Comparison of ENCODE assay signal across 8 cellular contexts in genomic region chr3:115146418-115147328, GRCh38. TPM values are rescaled to one million over a fixed set of nuclear protein-coding genes. Genes with fewer than 3 reads are reported as not detected.
DNase-seq lines count a peak whose midpoint lies in the region; ATAC-seq lines count a peak whose summit lies in the region.

TSS of gene ZBTB20 (minus strand) at chr3:115147288.

- H3K9me3 ChIP-seq in endocrine pancreas (ENCODE audit: control insufficient read depth, low read length) (no peaks in the 10 kb centered on the region), mesodermal cell (ENCODE audit: control insufficient read depth, low read length) (no peaks in the 10 kb centered on the region)

- peaks cover 5% of the 10 kb centered on the region for H3K79me2 ChIP-seq in ACC112 (ENCODE audit: control insufficient read depth, insufficient read depth, low read length, unreplicated experiment)

- peak; percentile 94 for DNase-seq in NCI-H82 (lab: John Stamatoyannopoulos, UW)
- DNase-seq in activated CD8-positive, alpha-beta memory T cell treated with anti-CD3 and anti-CD28 coated beads, Interleukin-2, amount 10 ng/mL, durations not matched to agents 7 days and 5 days = peak; percentile 84
- peak; percentile 24 to 48 for DNase-seq in stimulated activated CD8-positive, alpha-beta memory T cell treated with anti-CD3 and anti-CD28 coated beads, Interleukin-2, amount 100 ng/mL, for 1 hour (ENCODE audit: low read depth in 2 of 2)

- H3K27me3 Mint-ChIP-seq in activated CD8-positive, alpha-beta memory T cell treated with anti-CD3 and anti-CD28 coated beads, Interleukin-2, amount 10 ng/mL, durations not matched to agents 7 days and 5 days = no peaks in the 10 kb centered on the region

- CTCF ChIA-PET in activated CD8-positive, alpha-beta memory T cell treated with anti-CD3 and anti-CD28 coated beads, Interleukin-2, amount 10 ng/mL, durations not matched to agents 7 days and 5 days (lab: Charles Lee) = interaction anchor here (1.3 to 5.1 kb wide), 3 partner anchors 17 to 46 kb away, joined by 4 to 30 read pairs (median 5); no protein-coding TSS in a partner anchor

- H3K27ac ChIP-seq in ACC112 (ENCODE audit: low read depth, low read length) (peak within 1 kb of the TSS; percentile 92), mesodermal cell (ENCODE audit: low read depth, low read length, severe bottlenecking) (peak within 1 kb of the TSS; percentile 93)

- H3K9ac ChIP-seq in endocrine pancreas (ENCODE audit: control insufficient read depth, insufficient read depth, low read length) = peak within 1 kb of the TSS; percentile 93

- WGBS in mesodermal cell (ENCODE audit: insufficient coverage in 2 of 2), 2 experiments = 0% methylated on average over 23 of the region's 72 CpGs

- peak within 1 kb of the TSS; percentile 97 for H3K27ac Mint-ChIP-seq in activated CD8-positive, alpha-beta memory T cell treated with anti-CD3 and anti-CD28 coated beads, Interleukin-2, amount 10 ng/mL, durations not matched to agents 7 days and 5 days

- H3K9me3 Mint-ChIP-seq in activated CD8-positive, alpha-beta memory T cell treated with anti-CD3 and anti-CD28 coated beads, Interleukin-2, amount 10 ng/mL, durations not matched to agents 7 days and 5 days (ENCODE audit: low read depth) = no peaks in the 10 kb centered on the region

- H3K4me1 Mint-ChIP-seq in activated CD8-positive, alpha-beta memory T cell treated with anti-CD3 and anti-CD28 coated beads, Interleukin-2, amount 10 ng/mL, durations not matched to agents 7 days and 5 days = peaks cover 23% of the 10 kb centered on the region

- peak within 1 kb of the TSS; percentile 84 for H2AFZ ChIP-seq in ACC112 (ENCODE audit: low read length, unreplicated experiment)

- H3K36me3 ChIP-seq in ACC112 (ENCODE audit: insufficient read depth, low read length) = no peaks in the 10 kb centered on the region
- H3K36me3 ChIP-seq in endocrine pancreas (ENCODE audit: control insufficient read depth, insufficient read depth, low read length) = no peaks in the 10 kb centered on the region
- H3K36me3 ChIP-seq in mesodermal cell (ENCODE audit: control insufficient read depth, insufficient read depth, low read length) = no peaks in the 10 kb centered on the region

- H3K36me3 Mint-ChIP-seq in activated CD8-positive, alpha-beta memory T cell treated with anti-CD3 and anti-CD28 coated beads, Interleukin-2, amount 10 ng/mL, durations not matched to agents 7 days and 5 days = peaks cover 5% of the 10 kb centered on the region

- peak within 1 kb of the TSS; percentile 90 for H3K4me3 Mint-ChIP-seq in activated CD8-positive, alpha-beta memory T cell treated with anti-CD3 and anti-CD28 coated beads, Interleukin-2, amount 10 ng/mL, durations not matched to agents 7 days and 5 days

- H3K4me1 ChIP-seq in ACC112 (ENCODE audit: control insufficient read depth, insufficient read depth, low read length, unreplicated experiment) = peaks cover 17% of the 10 kb centered on the region
- peaks cover 6% of the 10 kb centered on the region for H3K4me1 ChIP-seq in endocrine pancreas (ENCODE audit: control insufficient read depth, insufficient read depth, low read length)
- peaks cover 3% of the 10 kb centered on the region for H3K4me1 ChIP-seq in mesodermal cell (ENCODE audit: control insufficient read depth, insufficient read depth, low read length, poor library complexity, severe bottlenecking)

- H3K27me3 ChIP-seq in ACC112 (ENCODE audit: insufficient read depth, low read length) (no peaks in the 10 kb centered on the region), endocrine pancreas (ENCODE audit: control insufficient read depth, insufficient read depth, low read length) (no peaks in the 10 kb centered on the region)

- ATAC-seq in GM18873 (IDR thresholded peaks at IDR 0.05; ENCODE audit: low FRiP score, unreplicated experiment) (peak; percentile 5), HG03159 (IDR thresholded peaks at IDR 0.05; ENCODE audit: unreplicated experiment) (peak; percentile 27)
- peak; percentile 20 for ATAC-seq in activated CD8-positive, alpha-beta memory T cell treated with anti-CD3 and anti-CD28 coated beads, Interleukin-2, amount 10 ng/mL, durations not matched to agents 7 days and 5 days

- H3K4me3 ChIP-seq in ACC112 (ENCODE audit: low read depth, low read length) (peak within 1 kb of the TSS; percentile 95), endocrine pancreas (ENCODE audit: control insufficient read depth, insufficient read depth, low read length) (peak within 1 kb of the TSS; percentile 70), mesodermal cell (ENCODE audit: extremely low read depth, insufficient read depth, low read length, poor library complexity, severe bottlenecking) (peak within 1 kb of the TSS; percentile 74)

RNA-seq across cellular contexts. Expression of gene ZBTB20, which starts in this region (rescaled TPM):
- total RNA-seq in activated CD8-positive, alpha-beta memory T cell treated with anti-CD3 and anti-CD28 coated beads, Interleukin-2, amount 10 ng/mL, durations not matched to agents 7 days and 5 days = 10 to 100 TPM in 1 of 2 experiments, 1 to 10 TPM in 1; 5.6 to 10.2 TPM
- polyA plus RNA-seq in mesodermal cell (2013, experiment 1 of 2) = 1.8 TPM
- 1.1 TPM for polyA plus RNA-seq in mesodermal cell (2013, experiment 2 of 2)

Comparison
In these comparisons a context has a peak if more than half of its experiments do, and no peak if none do; other contexts are left out.
1. Peak in every context shown above with its lines: DNase-seq, ATAC-seq, H3K4me3 ChIP-seq and H3K27ac ChIP-seq.
2. DNase-seq: peak in every context shown above with its lines; median percentile 94 in NCI-H82; 84 in activated CD8-positive, alpha-beta memory T cell treated with anti-CD3 and anti-CD28 coated beads, Interleukin-2, amount 10 ng/mL, durations not matched to agents 7 days and 5 days; 36 in stimulated activated CD8-positive, alpha-beta memory T cell treated with anti-CD3 and anti-CD28 coated beads, Interleukin-2, amount 100 ng/mL, for 1 hour.